ENCODE assay signal across 8 cellular contexts in genomic region chr19:53467503-53468262, GRCh38. TPM values are rescaled to one million over a fixed set of nuclear protein-coding genes. Genes with fewer than 3 reads are reported as not detected.
DNase-seq lines count a peak whose midpoint lies in the region; ATAC-seq and TF ChIP-seq lines count a peak whose summit lies in the region.

Gene ZNF813 (plus strand): TSS chr19:53467733. CDS start chr19:53483823, 16,090 bp downstream.

- H3K27ac ChIP-seq in PC-3 (ENCODE audit: low read length): peak within 1 kb of the TSS; percentile 28; the same call in 1 of the 2 replicates

- H2AFZ ChIP-seq in PC-3 (ENCODE audit: low read length): peak within 1 kb of the TSS; percentile 98

- no peaks in the 10 kb centered on the region for H3F3A ChIP-seq in PC-3 (ENCODE audit: low read length, unreplicated experiment)

- peaks cover 3% of the 10 kb centered on the region; the same call in 1 of the 2 replicates for H3K36me3 ChIP-seq in PC-3 (ENCODE audit: low read depth, low read length)

- POLR2A ChIA-PET in PC-3 (lab: Charles Lee; ENCODE audit: unreplicated experiment): no interaction called here
- POLR2A ChIA-PET in naive thymus-derived CD8-positive, alpha-beta T cell (lab: Charles Lee): no interaction called here

- peaks cover 43% of the 10 kb centered on the region for H3K9me3 Mint-ChIP-seq in activated T-helper 1 cell treated with anti-CD3 and anti-CD28 coated beads, Interleukin-12 subunit alpha, Interleukin-12 subunit beta, Interleukin-2, Interleukin-4 antibody, amounts not matched to agents 30 ng/mL and 10 ng/mL and 1 ng/mL, durations not matched to agents 14 hours and 24 hours and 36 hours
- peaks cover 3 to 70% (median 35%) of the 10 kb centered on the region in 9 donors for H3K9me3 Mint-ChIP-seq in naive thymus-derived CD8-positive, alpha-beta T cell
- peaks cover 17% of the 10 kb centered on the region for H3K9me3 Mint-ChIP-seq in stimulated activated effector memory CD8-positive, alpha-beta T cell treated with anti-CD3 and anti-CD28 coated beads, Interleukin-12 subunit alpha, Interleukin-12 subunit beta, amount 100 ng/mL, for 72 hours

- no peak for TF ChIP-seq CTCF in PC-3 (conservative IDR thresholded peaks at IDR 0.05; ENCODE audit: low read depth, low read length)
- no peak for TF ChIP-seq CTCF in fibroblast of mammary gland (conservative IDR thresholded peaks at IDR 0.05; ENCODE audit: control insufficient read depth, insufficient read depth, low read depth, low read length)

- ATAC-seq in GM19328 (IDR thresholded peaks at IDR 0.05; ENCODE audit: unreplicated experiment) (peak; percentile 69), PC-3 (peak; percentile 93)
- peak; percentile 94 to 97 for ATAC-seq in naive thymus-derived CD8-positive, alpha-beta T cell
- ATAC-seq in stimulated activated effector memory CD8-positive, alpha-beta T cell treated with anti-CD3 and anti-CD28 coated beads, Interleukin-12 subunit alpha, Interleukin-12 subunit beta, amount 100 ng/mL, for 72 hours: peak; percentile 98

- intact Hi-C loops in PC-3 (cut with micrococcal nuclease): loop anchor here (1.0 to 5.0 kb wide), 2 partner anchors 35 to 78 kb away; partner anchors contain the start of gene ZNF761
- intact Hi-C loops in activated T-helper 1 cell treated with anti-CD3 and anti-CD28 coated beads, Interleukin-12 subunit alpha, Interleukin-12 subunit beta, Interleukin-2, Interleukin-4 antibody, amounts not matched to agents 30 ng/mL and 10 ng/mL and 1 ng/mL, durations not matched to agents 14 hours and 24 hours and 36 hours (cut with micrococcal nuclease): loop anchor here (1.0 to 5.0 kb wide), 6 partner anchors 36 to 272 kb away; partner anchors contain the start of genes ZNF331, ZNF525, ZNF761 and ZNF765

- peaks cover 10% of the 10 kb centered on the region for H3K36me3 Mint-ChIP-seq in activated T-helper 1 cell treated with anti-CD3 and anti-CD28 coated beads, Interleukin-12 subunit alpha, Interleukin-12 subunit beta, Interleukin-2, Interleukin-4 antibody, amounts not matched to agents 30 ng/mL and 10 ng/mL and 1 ng/mL, durations not matched to agents 14 hours and 24 hours and 36 hours (ENCODE audit: low read depth)
- peaks cover 14 to 36% (median 22%) of the 10 kb centered on the region in 3 donors for H3K36me3 Mint-ChIP-seq in naive thymus-derived CD8-positive, alpha-beta T cell
- H3K36me3 Mint-ChIP-seq in stimulated activated effector memory CD8-positive, alpha-beta T cell treated with anti-CD3 and anti-CD28 coated beads, Interleukin-12 subunit alpha, Interleukin-12 subunit beta, amount 100 ng/mL, for 72 hours: peaks cover 6% of the 10 kb centered on the region

- H3K27me3 Mint-ChIP-seq in activated T-helper 1 cell treated with anti-CD3 and anti-CD28 coated beads, Interleukin-12 subunit alpha, Interleukin-12 subunit beta, Interleukin-2, Interleukin-4 antibody, amounts not matched to agents 30 ng/mL and 10 ng/mL and 1 ng/mL, durations not matched to agents 14 hours and 24 hours and 36 hours (ENCODE audit: insufficient read depth): peaks cover 4% of the 10 kb centered on the region
- H3K27me3 Mint-ChIP-seq in naive thymus-derived CD8-positive, alpha-beta T cell: peaks cover 11 to 22% (median 15%) of the 10 kb centered on the region in 5 donors

- no peaks in the 10 kb centered on the region for H3K4me1 ChIP-seq in PC-3 (ENCODE audit: insufficient read depth, low read length)

- H3K4me3 Mint-ChIP-seq in activated T-helper 1 cell treated with anti-CD3 and anti-CD28 coated beads, Interleukin-12 subunit alpha, Interleukin-12 subunit beta, Interleukin-2, Interleukin-4 antibody, amounts not matched to agents 30 ng/mL and 10 ng/mL and 1 ng/mL, durations not matched to agents 14 hours and 24 hours and 36 hours: peak within 1 kb of the TSS; percentile 89
- H3K4me3 Mint-ChIP-seq in naive thymus-derived CD8-positive, alpha-beta T cell: peak within 1 kb of the TSS; percentile 87 to 98 (median 94)
- H3K4me3 Mint-ChIP-seq in stimulated activated effector memory CD8-positive, alpha-beta T cell treated with anti-CD3 and anti-CD28 coated beads, Interleukin-12 subunit alpha, Interleukin-12 subunit beta, amount 100 ng/mL, for 72 hours: peak within 1 kb of the TSS; percentile 78

- CTCF ChIA-PET in PC-3 (lab: Charles Lee): no interaction called here

- H4K20me1 ChIP-seq in PC-3 (ENCODE audit: low read length): no peaks in the 10 kb centered on the region

- H3K9me3 ChIP-seq in PC-3 (ENCODE audit: low read length): peaks cover 4% of the 10 kb centered on the region

- H3K4me3 ChIP-seq in PC-3 (ENCODE audit: low read length): peak within 1 kb of the TSS; percentile 88
- H3K4me3 ChIP-seq in fibroblast of mammary gland (ENCODE audit: control insufficient read depth, low read depth, low read length): peak within 1 kb of the TSS; percentile 81

- DNase-seq in Ammon's horn (ENCODE audit: low spot score) (peak; percentile 96), HPDE6-E6E7 (ENCODE audit: extremely low spot score) (peak; percentile 68), PC-3 (peak; percentile 88), fibroblast of mammary gland (ENCODE audit: low read depth) (peak; percentile 75)
- DNase-seq in activated T-helper 1 cell treated with anti-CD3 and anti-CD28 coated beads, Interleukin-12 subunit alpha, Interleukin-12 subunit beta, Interleukin-2, Interleukin-4 antibody, amounts not matched to agents 30 ng/mL and 10 ng/mL and 1 ng/mL, durations not matched to agents 14 hours and 24 hours and 36 hours (ENCODE audit: low spot score): peak; percentile 89
- peak; percentile 88 to 98 (median 94) for DNase-seq in naive thymus-derived CD8-positive, alpha-beta T cell
- peak; percentile 84 to 94 for DNase-seq in stimulated activated effector memory CD8-positive, alpha-beta T cell treated with anti-CD3 and anti-CD28 coated beads, Interleukin-12 subunit alpha, Interleukin-12 subunit beta, amount 100 ng/mL, for 72 hours (ENCODE audit: low spot score in 2 of 2)

- H3K79me2 ChIP-seq in PC-3 (ENCODE audit: low read length): no peaks in the 10 kb centered on the region

- BruUV-seq in PC-3 (replicated peaks; lab: Mats Ljungman, UMichigan): no TSS peak

- peak within 1 kb of the TSS; percentile 68 for H3K27ac Mint-ChIP-seq in activated T-helper 1 cell treated with anti-CD3 and anti-CD28 coated beads, Interleukin-12 subunit alpha, Interleukin-12 subunit beta, Interleukin-2, Interleukin-4 antibody, amounts not matched to agents 30 ng/mL and 10 ng/mL and 1 ng/mL, durations not matched to agents 14 hours and 24 hours and 36 hours
- peak within 1 kb of the TSS; percentile 78 to 97 (median 94) for H3K27ac Mint-ChIP-seq in naive thymus-derived CD8-positive, alpha-beta T cell
- H3K27ac Mint-ChIP-seq in stimulated activated effector memory CD8-positive, alpha-beta T cell treated with anti-CD3 and anti-CD28 coated beads, Interleukin-12 subunit alpha, Interleukin-12 subunit beta, amount 100 ng/mL, for 72 hours: peak within 1 kb of the TSS; percentile 65

- peak within 1 kb of the TSS; percentile 96 for H3K4me2 ChIP-seq in PC-3 (ENCODE audit: low read length)

- no peaks in the 10 kb centered on the region for H3K9me2 ChIP-seq in PC-3 (replicated peaks; ENCODE audit: low read length)

- peak within 1 kb of the TSS; percentile 82 for H3K9ac ChIP-seq in PC-3 (ENCODE audit: low read length)

- no peaks in the 10 kb centered on the region for H3K27me3 ChIP-seq in PC-3 (ENCODE audit: low read length)

- peaks cover 12% of the 10 kb centered on the region for H3K4me1 Mint-ChIP-seq in activated T-helper 1 cell treated with anti-CD3 and anti-CD28 coated beads, Interleukin-12 subunit alpha, Interleukin-12 subunit beta, Interleukin-2, Interleukin-4 antibody, amounts not matched to agents 30 ng/mL and 10 ng/mL and 1 ng/mL, durations not matched to agents 14 hours and 24 hours and 36 hours (ENCODE audit: low read depth)
- peaks cover 13 to 34% (median 30%) of the 10 kb centered on the region in 4 donors for H3K4me1 Mint-ChIP-seq in naive thymus-derived CD8-positive, alpha-beta T cell
- peaks cover 8% of the 10 kb centered on the region for H3K4me1 Mint-ChIP-seq in stimulated activated effector memory CD8-positive, alpha-beta T cell treated with anti-CD3 and anti-CD28 coated beads, Interleukin-12 subunit alpha, Interleukin-12 subunit beta, amount 100 ng/mL, for 72 hours

RNA-seq across cellular contexts. Expression of gene ZNF813, which starts in this region (rescaled TPM):
- total RNA-seq in PC-3 (2014; rRNA removed): 3.5 and 4.4 TPM in 2 replicates
- 3.7 and 4.3 TPM in 2 replicates for total RNA-seq in activated T-helper 1 cell treated with anti-CD3 and anti-CD28 coated beads, Interleukin-12 subunit alpha, Interleukin-12 subunit beta, Interleukin-2, Interleukin-4 antibody, amounts not matched to agents 30 ng/mL and 10 ng/mL and 1 ng/mL, durations not matched to agents 14 hours and 24 hours and 36 hours
- total RNA-seq in naive thymus-derived CD8-positive, alpha-beta T cell: 10 to 100 TPM in 1 of 2 experiments, 1 to 10 TPM in 1; 10.0 to 11.0 TPM
- 1 to 10 TPM; 4.8 to 6.9 (median 6.6) TPM for polyA plus RNA-seq in naive thymus-derived CD8-positive, alpha-beta T cell

Comparison
In these comparisons a context has a peak if more than half of its experiments do, and no peak if none do; other contexts are left out.
1. Peak in every context shown above with its lines: DNase-seq, ATAC-seq, H3K4me3 ChIP-seq and H3K27ac ChIP-seq.